ENCODE assay signal across 1 cellular context in genomic region chr14:72920008-72920407, GRCh38.
TF ChIP-seq lines count a peak whose summit lies in the region.

No MANE protein-coding gene starts in this region.

TF ChIP-seq in GM23338, 12 proteins besides CTCF, POLR2A, EP300 and RAD21 (continued from another document):
- TF ChIP-seq, protein P1, sequence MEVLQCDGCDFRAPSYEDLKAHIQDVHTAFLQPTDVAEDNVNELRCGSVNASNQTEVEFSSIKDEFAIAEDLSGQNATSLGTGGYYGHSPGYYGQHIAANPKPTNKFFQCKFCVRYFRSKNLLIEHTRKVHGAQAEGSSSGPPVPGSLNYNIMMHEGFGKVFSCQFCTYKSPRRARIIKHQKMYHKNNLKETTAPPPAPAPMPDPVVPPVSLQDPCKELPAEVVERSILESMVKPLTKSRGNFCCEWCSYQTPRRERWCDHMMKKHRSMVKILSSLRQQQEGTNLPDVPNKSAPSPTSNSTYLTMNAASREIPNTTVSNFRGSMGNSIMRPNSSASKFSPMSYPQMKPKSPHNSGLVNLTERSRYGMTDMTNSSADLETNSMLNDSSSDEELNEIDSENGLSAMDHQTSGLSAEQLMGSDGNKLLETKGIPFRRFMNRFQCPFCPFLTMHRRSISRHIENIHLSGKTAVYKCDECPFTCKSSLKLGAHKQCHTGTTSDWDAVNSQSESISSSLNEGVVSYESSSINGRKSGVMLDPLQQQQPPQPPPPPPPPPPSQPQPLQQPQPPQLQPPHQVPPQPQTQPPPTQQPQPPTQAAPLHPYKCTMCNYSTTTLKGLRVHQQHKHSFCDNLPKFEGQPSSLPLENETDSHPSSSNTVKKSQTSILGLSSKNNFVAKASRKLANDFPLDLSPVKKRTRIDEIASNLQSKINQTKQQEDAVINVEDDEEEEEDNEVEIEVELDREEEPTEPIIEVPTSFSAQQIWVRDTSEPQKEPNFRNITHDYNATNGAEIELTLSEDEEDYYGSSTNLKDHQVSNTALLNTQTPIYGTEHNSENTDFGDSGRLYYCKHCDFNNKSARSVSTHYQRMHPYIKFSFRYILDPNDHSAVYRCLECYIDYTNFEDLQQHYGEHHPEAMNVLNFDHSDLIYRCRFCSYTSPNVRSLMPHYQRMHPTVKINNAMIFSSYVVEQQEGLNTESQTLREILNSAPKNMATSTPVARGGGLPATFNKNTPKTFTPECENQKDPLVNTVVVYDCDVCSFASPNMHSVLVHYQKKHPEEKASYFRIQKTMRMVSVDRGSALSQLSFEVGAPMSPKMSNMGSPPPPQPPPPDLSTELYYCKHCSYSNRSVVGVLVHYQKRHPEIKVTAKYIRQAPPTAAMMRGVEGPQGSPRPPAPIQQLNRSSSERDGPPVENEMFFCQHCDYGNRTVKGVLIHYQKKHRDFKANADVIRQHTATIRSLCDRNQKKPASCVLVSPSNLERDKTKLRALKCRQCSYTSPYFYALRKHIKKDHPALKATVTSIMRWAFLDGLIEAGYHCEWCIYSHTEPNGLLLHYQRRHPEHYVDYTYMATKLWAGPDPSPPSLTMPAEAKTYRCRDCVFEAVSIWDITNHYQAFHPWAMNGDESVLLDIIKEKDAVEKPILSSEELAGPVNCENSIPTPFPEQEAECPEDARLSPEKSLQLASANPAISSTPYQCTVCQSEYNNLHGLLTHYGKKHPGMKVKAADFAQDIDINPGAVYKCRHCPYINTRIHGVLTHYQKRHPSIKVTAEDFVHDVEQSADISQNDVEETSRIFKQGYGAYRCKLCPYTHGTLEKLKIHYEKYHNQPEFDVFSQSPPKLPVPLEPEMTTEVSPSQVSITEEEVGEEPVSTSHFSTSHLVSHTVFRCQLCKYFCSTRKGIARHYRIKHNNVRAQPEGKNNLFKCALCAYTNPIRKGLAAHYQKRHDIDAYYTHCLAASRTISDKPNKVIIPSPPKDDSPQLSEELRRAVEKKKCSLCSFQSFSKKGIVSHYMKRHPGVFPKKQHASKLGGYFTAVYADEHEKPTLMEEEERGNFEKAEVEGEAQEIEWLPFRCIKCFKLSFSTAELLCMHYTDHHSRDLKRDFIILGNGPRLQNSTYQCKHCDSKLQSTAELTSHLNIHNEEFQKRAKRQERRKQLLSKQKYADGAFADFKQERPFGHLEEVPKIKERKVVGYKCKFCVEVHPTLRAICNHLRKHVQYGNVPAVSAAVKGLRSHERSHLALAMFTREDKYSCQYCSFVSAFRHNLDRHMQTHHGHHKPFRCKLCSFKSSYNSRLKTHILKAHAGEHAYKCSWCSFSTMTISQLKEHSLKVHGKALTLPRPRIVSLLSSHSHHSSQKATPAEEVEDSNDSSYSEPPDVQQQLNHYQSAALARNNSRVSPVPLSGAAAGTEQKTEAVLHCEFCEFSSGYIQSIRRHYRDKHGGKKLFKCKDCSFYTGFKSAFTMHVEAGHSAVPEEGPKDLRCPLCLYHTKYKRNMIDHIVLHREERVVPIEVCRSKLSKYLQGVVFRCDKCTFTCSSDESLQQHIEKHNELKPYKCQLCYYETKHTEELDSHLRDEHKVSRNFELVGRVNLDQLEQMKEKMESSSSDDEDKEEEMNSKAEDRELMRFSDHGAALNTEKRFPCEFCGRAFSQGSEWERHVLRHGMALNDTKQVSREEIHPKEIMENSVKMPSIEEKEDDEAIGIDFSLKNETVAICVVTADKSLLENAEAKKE (CRISPR knock-in tag; IDR thresholded peaks at IDR 0.05): no peak
- TF ChIP-seq EZH2 (IDR thresholded peaks at IDR 0.05; ENCODE audit: low read depth, unreplicated experiment): no peak
- no peak for TF ChIP-seq NANOG (IDR thresholded peaks at IDR 0.05; ENCODE audit: borderline replicate concordance)
- TF ChIP-seq ZNF114 (CRISPR knock-in tag; IDR thresholded peaks at IDR 0.05): no peak
- TF ChIP-seq POLR2AphosphoS5 (IDR thresholded peaks at IDR 0.05; ENCODE audit: low read depth): no peak
- TF ChIP-seq ZNF331 (CRISPR knock-in tag; IDR thresholded peaks at IDR 0.05; ENCODE audit: low read depth): no peak
- TF ChIP-seq, protein P2, sequence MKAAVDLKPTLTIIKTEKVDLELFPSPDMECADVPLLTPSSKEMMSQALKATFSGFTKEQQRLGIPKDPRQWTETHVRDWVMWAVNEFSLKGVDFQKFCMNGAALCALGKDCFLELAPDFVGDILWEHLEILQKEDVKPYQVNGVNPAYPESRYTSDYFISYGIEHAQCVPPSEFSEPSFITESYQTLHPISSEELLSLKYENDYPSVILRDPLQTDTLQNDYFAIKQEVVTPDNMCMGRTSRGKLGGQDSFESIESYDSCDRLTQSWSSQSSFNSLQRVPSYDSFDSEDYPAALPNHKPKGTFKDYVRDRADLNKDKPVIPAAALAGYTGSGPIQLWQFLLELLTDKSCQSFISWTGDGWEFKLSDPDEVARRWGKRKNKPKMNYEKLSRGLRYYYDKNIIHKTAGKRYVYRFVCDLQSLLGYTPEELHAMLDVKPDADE (IDR thresholded peaks at IDR 0.05): no peak
- TF ChIP-seq JUNB (IDR thresholded peaks at IDR 0.05; ENCODE audit: unreplicated experiment): no peak
- TF ChIP-seq STAT1 (IDR thresholded peaks at IDR 0.05; ENCODE audit: unreplicated experiment): no peak
